ENCODE assay signal across 1 cellular context in the genomic region with DNA sequence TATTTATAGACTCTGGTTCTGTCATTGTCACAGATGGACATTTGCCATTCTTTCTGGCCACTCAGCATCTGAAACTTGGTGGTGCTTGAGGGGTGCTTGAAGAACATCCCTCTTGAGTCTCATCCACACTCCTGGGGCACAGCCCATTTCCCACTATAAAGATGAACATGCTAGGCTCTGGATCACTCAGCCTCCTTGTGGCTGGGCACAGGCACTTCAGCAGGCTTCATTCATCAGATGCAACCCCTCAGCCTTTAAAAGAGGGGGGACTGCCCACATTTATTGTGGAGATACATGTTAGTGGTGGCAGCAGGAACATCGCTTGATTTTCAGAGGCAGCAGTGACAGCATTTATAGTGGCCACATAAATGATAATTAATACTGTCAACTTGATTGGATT.
TF ChIP-seq lines count a peak whose summit lies in the region.

No MANE protein-coding gene starts in this region.

TF ChIP-seq in K562, 482 proteins besides CTCF, POLR2A, EP300 and RAD21 (continued from another document):
- TF ChIP-seq SPI1 (IDR thresholded peaks at IDR 0.05; ENCODE audit: borderline replicate concordance, low read depth, low read length), result no peak
- TF ChIP-seq, protein P1, sequence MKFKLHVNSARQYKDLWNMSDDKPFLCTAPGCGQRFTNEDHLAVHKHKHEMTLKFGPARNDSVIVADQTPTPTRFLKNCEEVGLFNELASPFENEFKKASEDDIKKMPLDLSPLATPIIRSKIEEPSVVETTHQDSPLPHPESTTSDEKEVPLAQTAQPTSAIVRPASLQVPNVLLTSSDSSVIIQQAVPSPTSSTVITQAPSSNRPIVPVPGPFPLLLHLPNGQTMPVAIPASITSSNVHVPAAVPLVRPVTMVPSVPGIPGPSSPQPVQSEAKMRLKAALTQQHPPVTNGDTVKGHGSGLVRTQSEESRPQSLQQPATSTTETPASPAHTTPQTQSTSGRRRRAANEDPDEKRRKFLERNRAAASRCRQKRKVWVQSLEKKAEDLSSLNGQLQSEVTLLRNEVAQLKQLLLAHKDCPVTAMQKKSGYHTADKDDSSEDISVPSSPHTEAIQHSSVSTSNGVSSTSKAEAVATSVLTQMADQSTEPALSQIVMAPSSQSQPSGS (CRISPR knock-in tag; IDR thresholded peaks at IDR 0.05), result no peak
- TF ChIP-seq HMG20A (CRISPR knock-in tag; conservative IDR thresholded peaks at IDR 0.05), result no peak
- no peak for TF ChIP-seq TCF7 (IDR thresholded peaks at IDR 0.05; ENCODE audit: borderline replicate concordance)
